Comparison of ENCODE assay signal across 16 cellular contexts in genomic region chr9:137270929-137271695, GRCh38. TPM values are rescaled to one million over a fixed set of nuclear protein-coding genes. Genes with fewer than 3 reads are reported as not detected.
A peak's percentile ranks its signal among the peaks of the same experiment; 100 is the strongest.
DNase-seq lines count a peak whose midpoint lies in the region; ATAC-seq, FAIRE-seq and TF ChIP-seq lines count a peak whose summit lies in the region.
"Had no signal": no experiment of that assay in that cellular context is flagged by ENCODE, and none has a peak within 500 bp of the region (broad histone marks: within the 10 kb centered on the region; RNA-seq: fewer than 3 reads in every experiment).

No MANE protein-coding gene starts in this region.

- H2AK5ac ChIP-seq in H9 (ENCODE audit: insufficient read length, low read length): no peak overlapping the region

- no peaks in the 10 kb centered on the region for H4K20me1 ChIP-seq in H9 (ENCODE audit: control insufficient read depth, insufficient read depth, insufficient read length)

- no peaks in the 10 kb centered on the region for H3K79me2 ChIP-seq in H9 (ENCODE audit: insufficient read depth, low read length)

- H4K5ac ChIP-seq in H9 (ENCODE audit: insufficient read length, low read depth, low read length): no peak overlapping the region

- no peaks in the 10 kb centered on the region for H3K79me1 ChIP-seq in H9 (ENCODE audit: insufficient read depth, low read depth, low read length, poor library complexity, severe bottlenecking)

- H3K4me1 ChIP-seq in H9 (ENCODE audit: insufficient read depth, low read length) (no peaks in the 10 kb centered on the region), kidney (ENCODE audit: control insufficient read depth in 1 of 2, insufficient read depth in 1 of 2, low read depth in 1 of 2, low read length in 2 of 2) (peaks cover 13 to 28% of the 10 kb centered on the region in 2 donors)

- no peak overlapping the region for H3K4me2 ChIP-seq in H9 (ENCODE audit: insufficient read depth, insufficient read length, low read length)
- H3K4me2 ChIP-seq: SK-N-SH had no signal

- FAIRE-seq in kidney (lab: Jason Lieb, UNC): no peak

- H3K36me3 ChIP-seq in kidney (ENCODE audit: control insufficient read depth in 1 of 2, insufficient read depth in 2 of 2, low read length in 2 of 2): peaks cover 0 to 2% of the 10 kb centered on the region in 2 donors

- H3K4me1 Mint-ChIP-seq in H9: peaks cover 12 to 17% of the 10 kb centered on the region in 2 experiments
- H3K4me1 Mint-ChIP-seq in activated naive CD8-positive, alpha-beta T cell treated with anti-CD3 and anti-CD28 coated beads, Interleukin-2, amount 10 ng/mL, durations not matched to agents 7 days and 5 days: peaks cover 13% of the 10 kb centered on the region

- H3K56ac ChIP-seq in H9 (ENCODE audit: insufficient read length, low read depth, low read length): no peak overlapping the region

- intact Hi-C loops in kidney (cut with DNase I): no loop called here

- H3K27ac ChIP-seq in C4-2B (peak overlapping the region; percentile 99), H9 (ENCODE audit: insufficient read length, low read depth, low read length) (no peak overlapping the region), kidney (ENCODE audit: low read depth in 2 of 2, low read length in 2 of 2) (no peak overlapping the region)

- no peak overlapping the region for H3K4me3 Mint-ChIP-seq in H9
- H3K4me3 Mint-ChIP-seq in activated naive CD8-positive, alpha-beta T cell treated with anti-CD3 and anti-CD28 coated beads, Interleukin-2, amount 10 ng/mL, durations not matched to agents 7 days and 5 days: no peak overlapping the region
- H3K4me3 Mint-ChIP-seq: activated B cell treated with CpG ODN at 0.5 μM for 24 hours had no signal

- H2BK20ac ChIP-seq in H9 (ENCODE audit: low read depth, low read length, poor library complexity, severe bottlenecking): no peak overlapping the region

- H3T11ph ChIP-seq in H9 (ENCODE audit: low read length): no peak overlapping the region

- DNase-seq in H9 (peak; percentile 29), kidney (peak; percentile 75), superior temporal gyrus (ENCODE audit: extremely low spot score) (no peak)
- DNase-seq in activated naive CD8-positive, alpha-beta T cell treated with anti-CD3 and anti-CD28 coated beads, Interleukin-2, amount 10 ng/mL, durations not matched to agents 7 days and 5 days: peak; percentile 60
- DNase-seq: activated B cell treated with CpG ODN at 0.5 μM for 24 hours; cortex of kidney; KG1; midbrain; NCI-H1694 treated with DMSO at 0.1 percent for 48 hours; NCI-H774; SK-N-SH; stimulated activated CD4-positive, alpha-beta T cell treated with anti-CD3 and anti-CD28 coated beads, Interleukin-4, amount 100 ng/mL, for 24 hours had no signal

- H2BK120ac ChIP-seq in H9 (ENCODE audit: low read depth, low read length, poor library complexity, severe bottlenecking): no peak overlapping the region

- no peak overlapping the region for H2AFZ ChIP-seq in H9 (ENCODE audit: low read length)

- H2BK5ac ChIP-seq in H9 (ENCODE audit: insufficient read length, low read length): no peak overlapping the region

- H3K27me3 Mint-ChIP-seq in H9 (ENCODE audit: low read depth): no peaks in the 10 kb centered on the region
- H3K27me3 Mint-ChIP-seq in activated naive CD8-positive, alpha-beta T cell treated with anti-CD3 and anti-CD28 coated beads, Interleukin-2, amount 10 ng/mL, durations not matched to agents 7 days and 5 days: no peaks in the 10 kb centered on the region
- H3K27me3 Mint-ChIP-seq: activated B cell treated with CpG ODN at 0.5 μM for 24 hours had no signal

- H2BK12ac ChIP-seq in H9 (ENCODE audit: insufficient read length, low read depth, low read length): no peak overlapping the region

- no peaks in the 10 kb centered on the region for H3K23me2 ChIP-seq in H9 (ENCODE audit: insufficient read length, low read depth, low read length, poor library complexity, severe bottlenecking)

- no peak overlapping the region for H4K8ac ChIP-seq in H9 (replicated peaks; ENCODE audit: insufficient read length, low read depth, low read length)

- no peak for TF ChIP-seq CTCF in C4-2B (conservative IDR thresholded peaks at IDR 0.05)
- no peak for TF ChIP-seq CTCF in H9 (conservative IDR thresholded peaks at IDR 0.05)
- no peak for TF ChIP-seq CTCF in kidney (IDR thresholded peaks at IDR 0.05; ENCODE audit: borderline replicate concordance, extremely low read depth, insufficient read depth)

- no peak overlapping the region for H4K91ac ChIP-seq in H9 (ENCODE audit: insufficient read length, low read depth, low read length)

- H3K4me3 ChIP-seq in kidney (ENCODE audit: low read length in 2 of 2): no peak overlapping the region

- no peak overlapping the region for H2BK15ac ChIP-seq in H9 (ENCODE audit: low read depth, low read length)

- no peak overlapping the region for H3K23ac ChIP-seq in H9 (ENCODE audit: insufficient read length, low read depth, low read length)

- no peaks in the 10 kb centered on the region for H3K9me3 ChIP-seq in H9 (ENCODE audit: control insufficient read depth, low read depth, low read length)
- no peaks in the 10 kb centered on the region for H3K9me3 ChIP-seq in kidney (ENCODE audit: control insufficient read depth in 1 of 2, low read length in 2 of 2)
- H3K9me3 ChIP-seq: SK-N-SH had no signal

- WGBS in H9 (ENCODE audit: extremely low coverage, insufficient read length, low lambda C conversion rate): no CpG with 5 or more reads among the region's 32 CpGs

- POLR2A ChIA-PET in activated naive CD8-positive, alpha-beta T cell treated with anti-CD3 and anti-CD28 coated beads, Interleukin-2, amount 10 ng/mL, durations not matched to agents 7 days and 5 days (lab: Charles Lee): interaction anchor here (0.9 kb wide), 1 partner anchor 30 kb away, joined by 5 read pairs; the partner anchor contains the start of gene TUBB4B

- no peak overlapping the region for H3K18ac ChIP-seq in H9 (ENCODE audit: insufficient read length, low read depth, low read length)

- peaks cover 11 to 43% (median 34%) of the 10 kb centered on the region in 3 experiments; a peak in 6 of 7 replicates for H3K36me3 Mint-ChIP-seq in H9 (ENCODE audit: insufficient read depth in 1 of 3, low read depth in 3 of 3)
- H3K36me3 Mint-ChIP-seq in activated naive CD8-positive, alpha-beta T cell treated with anti-CD3 and anti-CD28 coated beads, Interleukin-2, amount 10 ng/mL, durations not matched to agents 7 days and 5 days: peaks cover 24% of the 10 kb centered on the region

- H3K4ac ChIP-seq in H9 (ENCODE audit: low read depth, low read length): no peak overlapping the region

- H3K9me3 Mint-ChIP-seq in H9: no peaks in the 10 kb centered on the region; a peak in 1 of 5 replicates
- no peaks in the 10 kb centered on the region for H3K9me3 Mint-ChIP-seq in activated naive CD8-positive, alpha-beta T cell treated with anti-CD3 and anti-CD28 coated beads, Interleukin-2, amount 10 ng/mL, durations not matched to agents 7 days and 5 days
- H3K9me3 Mint-ChIP-seq: activated B cell treated with CpG ODN at 0.5 μM for 24 hours had no signal

- peak; percentile 48 for ATAC-seq in activated naive CD8-positive, alpha-beta T cell treated with anti-CD3 and anti-CD28 coated beads, Interleukin-2, amount 10 ng/mL, durations not matched to agents 7 days and 5 days (ENCODE audit: low read depth)
- ATAC-seq in GM19397 (IDR thresholded peaks at IDR 0.05; ENCODE audit: unreplicated experiment) (no peak), GM21717 (IDR thresholded peaks at IDR 0.05; ENCODE audit: unreplicated experiment) (no peak)

- H3K27ac Mint-ChIP-seq in H9: peak overlapping the region in 2 of 3 experiments; percentile 53 to 64; a peak in 2 of 7 replicates
- no peak overlapping the region for H3K27ac Mint-ChIP-seq in activated naive CD8-positive, alpha-beta T cell treated with anti-CD3 and anti-CD28 coated beads, Interleukin-2, amount 10 ng/mL, durations not matched to agents 7 days and 5 days

- no peaks in the 10 kb centered on the region for H3K27me3 ChIP-seq in H9 (ENCODE audit: insufficient read depth, low read length)

- no peak overlapping the region for H3K14ac ChIP-seq in H9 (ENCODE audit: insufficient read depth, low read length)

- no peak overlapping the region for H3K9ac ChIP-seq in H9 (ENCODE audit: extremely low read depth, insufficient read length, low read length)
- H3K9ac ChIP-seq in kidney (ENCODE audit: low read length in 2 of 2): no peak overlapping the region
- H3K9ac ChIP-seq: SK-N-SH had no signal

RNA-seq across cellular contexts. Expression of gene TOR4A, which starts 6.4 kb away (rescaled TPM):
- total RNA-seq in H9 (2021) (5.9 and 6.2 TPM in 2 replicates), kidney (23.8 TPM)
- total RNA-seq in activated naive CD8-positive, alpha-beta T cell treated with anti-CD3 and anti-CD28 coated beads, Interleukin-2, amount 10 ng/mL, durations not matched to agents 7 days and 5 days: 1 to 10 TPM; 8.1 to 8.2 TPM
- polyA plus RNA-seq in kidney (ENCODE audit: insufficient read depth, low read depth, low replicate concordance): 4.9 TPM

RNA-seq across cellular contexts. Expression of gene NELFB, which starts 16.0 kb away (rescaled TPM):
- 71.4 and 71.7 TPM in 2 replicates for total RNA-seq in H9 (2021)
- total RNA-seq in activated naive CD8-positive, alpha-beta T cell treated with anti-CD3 and anti-CD28 coated beads, Interleukin-2, amount 10 ng/mL, durations not matched to agents 7 days and 5 days: 10 to 100 TPM; 58.7 to 63.1 TPM
- 57.3 TPM for total RNA-seq in kidney
- 43.8 TPM for polyA plus RNA-seq in kidney (ENCODE audit: insufficient read depth, low read depth, low replicate concordance)

RNA-seq across cellular contexts. Expression of gene STPG3, which starts 20.0 kb away (rescaled TPM):
- total RNA-seq in H9 (2021) (not detected in 2 replicates), kidney (0.38 TPM)
- total RNA-seq in activated naive CD8-positive, alpha-beta T cell treated with anti-CD3 and anti-CD28 coated beads, Interleukin-2, amount 10 ng/mL, durations not matched to agents 7 days and 5 days: not detected
- not detected for polyA plus RNA-seq in kidney (ENCODE audit: insufficient read depth, low read depth, low replicate concordance)
- total RNA-seq: activated B cell treated with CpG ODN at 0.5 μM for 24 hours, pulmonary artery endothelial cell had no signal
- polyA plus RNA-seq: SK-N-SH had no signal

RNA-seq across cellular contexts. Expression of gene TUBB4B, which starts 30.0 kb away (rescaled TPM):
- total RNA-seq in H9 (2021) (378 and 386 TPM in 2 replicates), kidney (258 TPM)
- 100 to 1,000 TPM; 241 to 249 TPM for total RNA-seq in activated naive CD8-positive, alpha-beta T cell treated with anti-CD3 and anti-CD28 coated beads, Interleukin-2, amount 10 ng/mL, durations not matched to agents 7 days and 5 days
- polyA plus RNA-seq in kidney (ENCODE audit: insufficient read depth, low read depth, low replicate concordance): 394 TPM

RNA-seq across cellular contexts. Expression of gene NRARP, which starts 31.0 kb away (rescaled TPM):
- 22.8 and 23.8 TPM in 2 replicates for total RNA-seq in H9 (2021)
- 1 to 10 TPM; 1.2 to 1.7 TPM for total RNA-seq in activated naive CD8-positive, alpha-beta T cell treated with anti-CD3 and anti-CD28 coated beads, Interleukin-2, amount 10 ng/mL, durations not matched to agents 7 days and 5 days
- total RNA-seq in kidney: 4.7 TPM
- 1.7 TPM for polyA plus RNA-seq in kidney (ENCODE audit: insufficient read depth, low read depth, low replicate concordance)
